8 cellular contexts compared by ENCODE assay signal in the genomic region with DNA sequence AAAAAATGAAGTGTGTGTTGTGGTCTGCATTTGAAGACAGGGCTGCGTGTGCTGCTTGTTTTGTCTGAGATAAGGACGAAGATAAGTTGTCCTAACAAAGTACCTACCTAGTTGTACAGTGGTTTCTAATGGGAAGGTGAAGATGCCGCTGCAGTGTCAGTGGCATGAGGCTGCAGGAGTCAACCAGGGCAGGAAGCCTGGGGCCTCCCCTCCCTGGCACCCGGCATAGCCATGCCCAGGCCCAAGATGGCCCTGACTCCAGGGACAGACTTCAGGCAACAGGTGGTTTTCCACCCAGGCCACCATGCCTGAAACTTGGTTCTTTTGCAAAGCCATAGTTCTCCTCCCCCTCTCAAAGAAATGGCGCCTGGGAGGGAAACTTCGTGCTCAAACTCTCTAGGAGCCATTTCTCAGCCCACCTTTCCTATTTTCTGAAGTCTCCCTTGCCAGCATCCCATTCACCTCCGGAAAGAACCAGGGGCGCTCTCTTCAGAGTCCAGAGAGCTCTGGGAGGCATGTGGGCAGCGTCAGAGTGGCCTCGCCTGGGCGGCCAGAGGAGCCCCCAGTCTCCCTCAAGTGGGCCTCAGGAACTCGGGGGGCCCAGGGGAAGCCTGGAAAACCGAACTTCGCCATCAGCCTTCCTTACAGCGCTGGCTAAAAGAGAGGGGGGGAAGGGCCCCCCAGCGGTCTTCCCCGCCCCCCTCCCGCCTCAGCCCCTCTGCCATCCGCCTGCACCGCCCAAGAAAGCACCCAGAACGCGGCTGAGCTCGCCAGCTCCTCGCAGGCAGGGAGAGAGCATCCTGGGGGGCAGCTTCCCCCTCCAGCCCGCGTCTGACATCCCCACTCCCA. TPM values are rescaled to one million over a fixed set of nuclear protein-coding genes. Genes with fewer than 3 reads are reported as not detected.
A peak's percentile ranks its signal among the peaks of the same experiment; 100 is the strongest.
DNase-seq lines count a peak whose midpoint lies in the region; ATAC-seq, FAIRE-seq and TF ChIP-seq lines count a peak whose summit lies in the region.

No MANE protein-coding gene starts in this region.

- in situ Hi-C loops in GM13976 (cut with MboI; ENCODE audit: low sequenced_read_pairs, unreplicated experiment) = no loop called here

- no peak for TF ChIP-seq EP300 in upper lobe of left lung (IDR thresholded peaks at IDR 0.05)

- TF ChIP-seq CTCF in colonic mucosa (IDR thresholded peaks at IDR 0.05) (no peak), upper lobe of left lung (IDR thresholded peaks at IDR 0.05) (no peak), GM13976 (IDR thresholded peaks at IDR 0.05; ENCODE audit: borderline replicate concordance, control extremely low read depth, extremely low read depth, insufficient read depth, missing control alignments) (no peak)

- peak overlapping the region; percentile 63 to 73 for H3K9ac ChIP-seq in colonic mucosa (ENCODE audit: low read depth in 2 of 2, low read length in 2 of 2)

- H3K4me1 Mint-ChIP-seq in T-helper 2 cell treated with Interferon-gamma antibody and Interleukin-4, amounts not matched to agents 5 μg/mL and 100 μg/mL, for 36 hours (ENCODE audit: low read depth) = peaks cover 52% of the 10 kb centered on the region
- H3K4me1 Mint-ChIP-seq in naive B cell = peaks cover 25 to 38% (median 34%) of the 10 kb centered on the region in 3 donors

- WGBS in upper lobe of left lung, 2 donors = 32 to 39% methylated on average over 13 to 15 of the region's 26 CpGs

- H3K9me3 Mint-ChIP-seq in T-helper 2 cell treated with Interferon-gamma antibody and Interleukin-4, amounts not matched to agents 5 μg/mL and 100 μg/mL, for 36 hours = no peaks in the 10 kb centered on the region
- H3K9me3 Mint-ChIP-seq in naive B cell = no peaks in the 10 kb centered on the region

- intact Hi-C loops in colonic mucosa (cut with DNase I) = no loop called here

- peak; percentile 52 for FAIRE-seq in GM12891 (lab: Jason Lieb, UNC)

- DNase-seq in GM12891 (ENCODE audit: insufficient read length, low spot score) (no peak), colonic mucosa (no peak), naive B cell (no peak), upper lobe of left lung (no peak), GM13976 (ENCODE audit: low spot score) (no peak), DMS153 (lab: John Stamatoyannopoulos, UW) (no peak), NCI-H2196 (lab: John Stamatoyannopoulos, UW; ENCODE audit: unreplicated experiment) (no peak)
- DNase-seq in T-helper 2 cell treated with Interferon-gamma antibody and Interleukin-4, amounts not matched to agents 5 μg/mL and 100 μg/mL, for 36 hours (ENCODE audit: low spot score) = peak; percentile 21

- peak overlapping the region; percentile 86 for H3K27ac Mint-ChIP-seq in T-helper 2 cell treated with Interferon-gamma antibody and Interleukin-4, amounts not matched to agents 5 μg/mL and 100 μg/mL, for 36 hours
- peak overlapping the region in 5 of 6 donors; percentile 10 to 92 (median 74) for H3K27ac Mint-ChIP-seq in naive B cell

- ATAC-seq in naive B cell (ENCODE audit: low read depth in 2 of 2) = no peak
- no peak for ATAC-seq in upper lobe of left lung (ENCODE audit: low FRiP score in 2 of 2)

- no peaks in the 10 kb centered on the region for H3K27me3 Mint-ChIP-seq in T-helper 2 cell treated with Interferon-gamma antibody and Interleukin-4, amounts not matched to agents 5 μg/mL and 100 μg/mL, for 36 hours (ENCODE audit: low read depth)
- H3K27me3 Mint-ChIP-seq in naive B cell = no peaks in the 10 kb centered on the region

- peak overlapping the region; percentile 90 for H3K4me3 ChIP-seq in colonic mucosa
- H3K4me3 ChIP-seq in upper lobe of left lung = peak overlapping the region; percentile 59 to 96 (median 74)

- H3K36me3 ChIP-seq in colonic mucosa (no peaks in the 10 kb centered on the region), upper lobe of left lung (no peaks in the 10 kb centered on the region)

- no peaks in the 10 kb centered on the region for H3K9me3 ChIP-seq in colonic mucosa
- H3K9me3 ChIP-seq in upper lobe of left lung = no peaks in the 10 kb centered on the region

- peaks cover 14% of the 10 kb centered on the region for H3K4me1 ChIP-seq in colonic mucosa
- H3K4me1 ChIP-seq in upper lobe of left lung = peaks cover 39 to 58% (median 50%) of the 10 kb centered on the region in 4 donors

- H3K27me3 ChIP-seq in colonic mucosa (no peaks in the 10 kb centered on the region), upper lobe of left lung (no peaks in the 10 kb centered on the region)

- TF ChIP-seq POLR2A in GM12891 (IDR thresholded peaks at IDR 0.05; ENCODE audit: low read depth, low read length) (no peak), upper lobe of left lung (IDR thresholded peaks at IDR 0.05) (no peak)

- H3K4me3 Mint-ChIP-seq in T-helper 2 cell treated with Interferon-gamma antibody and Interleukin-4, amounts not matched to agents 5 μg/mL and 100 μg/mL, for 36 hours = peak overlapping the region; percentile 88
- peak overlapping the region; percentile 84 to 93 (median 88) for H3K4me3 Mint-ChIP-seq in naive B cell

- H3K27ac ChIP-seq in colonic mucosa (peak overlapping the region; percentile 84), upper lobe of left lung (peak overlapping the region; percentile 71 to 99 (median 88))

- H3K36me3 Mint-ChIP-seq in T-helper 2 cell treated with Interferon-gamma antibody and Interleukin-4, amounts not matched to agents 5 μg/mL and 100 μg/mL, for 36 hours (ENCODE audit: low read depth) = peaks cover 3% of the 10 kb centered on the region
- H3K36me3 Mint-ChIP-seq in naive B cell = no peaks in the 10 kb centered on the region

TF ChIP-seq in GM12891, 5 proteins besides CTCF, POLR2A, EP300 and RAD21:
- TF ChIP-seq POU2F2 (IDR thresholded peaks at IDR 0.05; ENCODE audit: low read depth, low read length) (no peak), SPI1 (IDR thresholded peaks at IDR 0.05; ENCODE audit: low read depth, low read length) (no peak), TAF1 (IDR thresholded peaks at IDR 0.05; ENCODE audit: low read depth, low read length) (peak; percentile 38; the same call in 1 of the 2 replicates)

RNA-seq across cellular contexts. Expression of a gene that starts 2.0 kb away (rescaled TPM):
- 9.2 TPM for polyA plus RNA-seq in GM12891 (2012; ENCODE audit: low read depth, missing spikeins)
- total RNA-seq in colonic mucosa (10 to 100 TPM; 18.7 to 24.2 TPM), upper lobe of left lung (10 to 100 TPM; 35.2 to 78.4 (median 38.0) TPM)
- polyA plus RNA-seq in naive B cell (ENCODE audit: low read depth in 6 of 6) = 10 to 100 TPM; 12.0 to 42.5 (median 29.4) TPM
